ENCODE assay signal across 8 cellular contexts in genomic region chr20:10469599-10469998, GRCh38. TPM values are rescaled to one million over a fixed set of nuclear protein-coding genes. Genes with fewer than 3 reads are reported as not detected.
DNase-seq lines count a peak whose midpoint lies in the region; ATAC-seq and TF ChIP-seq lines count a peak whose summit lies in the region.

No MANE protein-coding gene starts in this region.

- H3K4me3 Mint-ChIP-seq in nephron progenitor cell: no peak overlapping the region

- H3K27me3 Mint-ChIP-seq in nephron progenitor cell (ENCODE audit: low read depth, poor library complexity): peaks cover 2% of the 10 kb centered on the region

- WGBS in esophagus squamous epithelium, 2 donors: 22 to 23% methylated on average over 6 to 7 of the region's 7 CpGs

- intact Hi-C loops in esophagus squamous epithelium (cut with DNase I): no loop called here

- H3K27ac Mint-ChIP-seq in nephron progenitor cell: peak overlapping the region; percentile 68

- no peak for TF ChIP-seq POLR2A in esophagus squamous epithelium (IDR thresholded peaks at IDR 0.05)

- peaks cover 12% of the 10 kb centered on the region for H3K36me3 Mint-ChIP-seq in nephron progenitor cell (ENCODE audit: low read depth)

- no peaks in the 10 kb centered on the region for H3K36me3 ChIP-seq in SK-N-MC (ENCODE audit: insufficient read depth, low read length)
- H3K36me3 ChIP-seq in esophagus squamous epithelium: peaks cover 0 to 4% (median 0%) of the 10 kb centered on the region in 3 donors

- no peak overlapping the region for H3K9ac ChIP-seq in SK-N-MC (ENCODE audit: insufficient read length)

- H3K9me3 ChIP-seq in SK-N-MC (ENCODE audit: low read depth, low read length): no peaks in the 10 kb centered on the region
- no peaks in the 10 kb centered on the region for H3K9me3 ChIP-seq in esophagus squamous epithelium

- H3K4me1 ChIP-seq in esophagus squamous epithelium: peaks cover 0 to 55% (median 12%) of the 10 kb centered on the region in 3 donors

- H3K27ac ChIP-seq in SK-N-MC (no peak overlapping the region), esophagus squamous epithelium (peak overlapping the region in 3 of 4 donors; percentile 11 to 43 (median 38))

- peaks cover 67% of the 10 kb centered on the region for H3K4me1 Mint-ChIP-seq in nephron progenitor cell

- H3K4me3 ChIP-seq in GM12875 (ENCODE audit: low read depth, low read length) (no peak overlapping the region), SK-N-MC (no peak overlapping the region), esophagus squamous epithelium (no peak overlapping the region)

- H3K9me3 Mint-ChIP-seq in nephron progenitor cell: peaks cover 2% of the 10 kb centered on the region

- no peak for ATAC-seq in GM19397 (IDR thresholded peaks at IDR 0.05; ENCODE audit: unreplicated experiment)
- ATAC-seq in GM21825 (IDR thresholded peaks at IDR 0.05; ENCODE audit: unreplicated experiment): no peak

- H3K27me3 ChIP-seq in esophagus squamous epithelium: no peaks in the 10 kb centered on the region

- DNase-seq in AG08395 (ENCODE audit: low spot score): peak; percentile 67
- DNase-seq in NCI-H1092 treated with DMSO at 0.1 percent for 48 hours (lab: John Stamatoyannopoulos, UW): peak; percentile 88
- peak; percentile 82 for DNase-seq in SK-N-MC (ENCODE audit: low read depth, low spot score)
- DNase-seq in esophagus squamous epithelium (lab: John Stamatoyannopoulos, UW): no peak
- DNase-seq in nephron progenitor cell: peak; percentile 14

- peak; percentile 15; the same call in 1 of the 2 replicates for TF ChIP-seq CTCF in GM12875 (IDR thresholded peaks at IDR 0.05; ENCODE audit: borderline replicate concordance, insufficient read depth, low read depth, low read length)
- TF ChIP-seq CTCF in esophagus squamous epithelium (IDR thresholded peaks at IDR 0.05): peak in 5 of 6 experiments; percentile 42 to 75 (median 72)
- TF ChIP-seq CTCF in nephron progenitor cell (IDR thresholded peaks at IDR 0.05): peak; percentile 59

RNA-seq across cellular contexts. Expression of gene SLX4IP, which starts 34.5 kb away (rescaled TPM):
- total RNA-seq in esophagus squamous epithelium: 1 to 10 TPM; 3.4 to 6.3 (median 3.9) TPM

RNA-seq across cellular contexts. Expression of gene MKKS, which starts 35.6 kb away (rescaled TPM):
- 10 to 100 TPM in 3 of 4 donors, 1 to 10 TPM in 1; 4.7 to 15.4 (median 12.9) TPM for total RNA-seq in esophagus squamous epithelium

Comparison
In these comparisons a context has a peak if more than half of its experiments do, and no peak if none do; other contexts are left out.
1. CTCF ChIP-seq: peak in every context shown above with its lines; median percentile 72 in esophagus squamous epithelium; 59 in nephron progenitor cell; 15 in GM12875.